ENCODE assay signal across 1 cellular context in the genomic region with DNA sequence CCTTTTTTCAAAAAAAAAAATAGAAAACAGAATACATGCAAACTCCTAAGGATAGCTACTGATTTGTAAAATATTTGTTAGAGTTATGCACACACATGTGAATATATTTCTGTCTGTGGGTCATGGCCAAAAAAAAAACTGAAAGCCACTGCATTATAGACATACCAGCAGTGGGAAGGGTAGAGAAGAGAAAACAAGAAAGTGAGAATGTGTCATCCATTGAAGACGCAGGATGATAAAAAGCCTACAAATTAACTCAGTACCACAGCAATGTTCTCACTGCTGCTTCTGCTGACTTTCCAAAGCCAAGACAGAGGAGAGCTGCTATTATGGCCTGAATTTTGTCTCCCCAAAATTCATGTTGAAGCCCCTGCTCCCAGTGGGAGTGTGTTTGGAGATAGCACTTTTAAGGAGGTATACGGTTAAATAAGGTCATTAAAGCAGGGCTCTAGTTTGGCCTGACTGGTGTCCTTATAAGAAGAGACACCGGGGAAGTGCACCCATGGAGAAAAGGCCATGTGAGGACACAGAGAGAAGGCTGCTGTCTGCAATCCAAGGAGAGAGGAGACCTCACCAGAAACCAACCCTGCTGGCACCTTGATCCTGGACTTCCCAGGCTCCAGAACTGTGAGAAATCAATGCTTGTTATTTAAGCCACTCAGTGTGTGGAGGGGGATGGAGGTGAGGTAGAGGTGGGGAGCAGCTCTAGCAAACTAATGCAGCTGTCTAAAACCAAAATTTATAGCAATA.
TF ChIP-seq lines count a peak whose summit lies in the region.

No MANE protein-coding gene starts in this region.

TF ChIP-seq in IMR-90, 13 proteins besides CTCF, POLR2A, EP300 and RAD21:
- TF ChIP-seq, protein P1, sequence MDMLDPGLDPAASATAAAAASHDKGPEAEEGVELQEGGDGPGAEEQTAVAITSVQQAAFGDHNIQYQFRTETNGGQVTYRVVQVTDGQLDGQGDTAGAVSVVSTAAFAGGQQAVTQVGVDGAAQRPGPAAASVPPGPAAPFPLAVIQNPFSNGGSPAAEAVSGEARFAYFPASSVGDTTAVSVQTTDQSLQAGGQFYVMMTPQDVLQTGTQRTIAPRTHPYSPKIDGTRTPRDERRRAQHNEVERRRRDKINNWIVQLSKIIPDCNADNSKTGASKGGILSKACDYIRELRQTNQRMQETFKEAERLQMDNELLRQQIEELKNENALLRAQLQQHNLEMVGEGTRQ (IDR thresholded peaks at IDR 0.05; ENCODE audit: low read depth, low read length) = no peak
- no peak for TF ChIP-seq CEBPB (IDR thresholded peaks at IDR 0.05; ENCODE audit: low read depth, low read length)
- no peak for TF ChIP-seq MAZ (IDR thresholded peaks at IDR 0.05; ENCODE audit: borderline replicate concordance, low read depth, low read length)
- TF ChIP-seq MAFK (IDR thresholded peaks at IDR 0.05; ENCODE audit: low read depth, low read length) = no peak
- TF ChIP-seq ELK1 (IDR thresholded peaks at IDR 0.05; ENCODE audit: borderline replicate concordance, low read depth, low read length) = no peak
- no peak for TF ChIP-seq BHLHE40 (IDR thresholded peaks at IDR 0.05; ENCODE audit: low read depth, low read length)
- TF ChIP-seq CHD1 (IDR thresholded peaks at IDR 0.05; ENCODE audit: low read depth, low read length) = no peak
- TF ChIP-seq RFX5 (IDR thresholded peaks at IDR 0.05; ENCODE audit: low read depth, low read length) = no peak
